1 cellular context compared by ENCODE assay signal in genomic region chr2:45008296-45009129, GRCh38.
TF ChIP-seq lines count a peak whose summit lies in the region.

No MANE protein-coding gene starts in this region.

TF ChIP-seq in IMR-90, 13 proteins besides CTCF, POLR2A, EP300 and RAD21 (continued from another document):
- TF ChIP-seq ELK1 (IDR thresholded peaks at IDR 0.05; ENCODE audit: borderline replicate concordance, low read depth, low read length) (no peak), MAZ (IDR thresholded peaks at IDR 0.05; ENCODE audit: borderline replicate concordance, low read depth, low read length) (no peak), NFE2L2 (IDR thresholded peaks at IDR 0.05; ENCODE audit: low read depth, low read length) (no peak), BHLHE40 (IDR thresholded peaks at IDR 0.05; ENCODE audit: low read depth, low read length) (no peak), SMC3 (IDR thresholded peaks at IDR 0.05; ENCODE audit: low read depth, low read length) (no peak), FOS (IDR thresholded peaks at IDR 0.05; ENCODE audit: low read depth, low read length) (no peak), USF2 (IDR thresholded peaks at IDR 0.05; ENCODE audit: low read depth, low read length) (no peak)
